ENCODE assay signal across 10 cellular contexts in genomic region chr16:51971184-51971583, GRCh38.
DNase-seq lines count a peak whose midpoint lies in the region; ATAC-seq and TF ChIP-seq lines count a peak whose summit lies in the region.
"Had no signal": no experiment of that assay in that cellular context is flagged by ENCODE, and none has a peak within 500 bp of the region (broad histone marks: within the 10 kb centered on the region; RNA-seq: fewer than 3 reads in every experiment).

No MANE protein-coding gene starts in this region.

- H3K79me2 ChIP-seq in OCI-LY7 (ENCODE audit: insufficient read depth, low read depth, low read length), result no peaks in the 10 kb centered on the region

- no TSS peak for BruUV-seq in OCI-LY7 (replicated peaks; lab: Mats Ljungman, UMichigan)

- POLR2A ChIA-PET in OCI-LY7 (lab: Charles Lee), result interaction anchor here (0.6 kb wide), 1 partner anchor 142 kb away, joined by 4 read pairs; no protein-coding TSS in a partner anchor
- POLR2A ChIA-PET in naive thymus-derived CD8-positive, alpha-beta T cell (lab: Charles Lee), result no interaction called here

- intact Hi-C loops in OCI-LY7 (cut with micrococcal nuclease; ENCODE audit: unreplicated experiment), result no loop called here

- DNase-seq in OCI-LY7 (ENCODE audit: low spot score) (peak; percentile 1), fibroblast of peridontal ligament (ENCODE audit: extremely low read depth) (peak; percentile 19), T-helper 9 cell (no peak)
- DNase-seq in naive thymus-derived CD8-positive, alpha-beta T cell, result no peak
- DNase-seq: cortex of kidney, NCI-H187 had no signal

- no peaks in the 10 kb centered on the region for H3K36me3 ChIP-seq in OCI-LY7 (ENCODE audit: insufficient read depth, low read length)

- H3K27ac ChIP-seq in 22Rv1, result no peak overlapping the region
- H3K27ac ChIP-seq in OCI-LY7 (ENCODE audit: low read depth, low read length, poor library complexity, severe bottlenecking), result no peak overlapping the region

- no peak overlapping the region for H3K4me3 Mint-ChIP-seq in naive thymus-derived CD8-positive, alpha-beta T cell

- no peaks in the 10 kb centered on the region for H3K4me1 ChIP-seq in OCI-LY7 (ENCODE audit: insufficient read depth, low read length, poor library complexity, severe bottlenecking)

- no peak overlapping the region for H2AFZ ChIP-seq in OCI-LY7 (ENCODE audit: low read length)

- H3K27ac Mint-ChIP-seq in naive thymus-derived CD8-positive, alpha-beta T cell, result no peak overlapping the region

- H3K4me1 Mint-ChIP-seq in naive thymus-derived CD8-positive, alpha-beta T cell, result no peaks in the 10 kb centered on the region

- H3K4me2 ChIP-seq in OCI-LY7 (ENCODE audit: low read length), result no peak overlapping the region

- CTCF ChIA-PET in OCI-LY7 (lab: Charles Lee; ENCODE audit: unreplicated experiment), result interaction anchor here (1.1 kb wide), 1 partner anchor 18 kb away, joined by 3 read pairs; no protein-coding TSS in a partner anchor

- H3K9me2 ChIP-seq in OCI-LY7 (ENCODE audit: insufficient read depth, low read length), result no peaks in the 10 kb centered on the region

- no peaks in the 10 kb centered on the region for H3K36me3 Mint-ChIP-seq in naive thymus-derived CD8-positive, alpha-beta T cell

- peak; percentile 73 for TF ChIP-seq CTCF in 22Rv1 (IDR thresholded peaks at IDR 0.05)
- TF ChIP-seq CTCF in GM12875 (IDR thresholded peaks at IDR 0.05; ENCODE audit: borderline replicate concordance, insufficient read depth, low read depth, low read length), result 0 out of 2 replicates have a peak, but pooled peaks have one; percentile 5
- peak; percentile 60 for TF ChIP-seq CTCF in OCI-LY7 (conservative IDR thresholded peaks at IDR 0.05; ENCODE audit: low read length)

- H3K9me3 Mint-ChIP-seq in naive thymus-derived CD8-positive, alpha-beta T cell, result peaks cover 0 to 7% (median 4%) of the 10 kb centered on the region in 9 donors

- ATAC-seq in HG03342 (IDR thresholded peaks at IDR 0.05; ENCODE audit: unreplicated experiment) (no peak), HG03378 (IDR thresholded peaks at IDR 0.05; ENCODE audit: unreplicated experiment) (no peak)
- no peak for ATAC-seq in naive thymus-derived CD8-positive, alpha-beta T cell

- H3K4me3 ChIP-seq in GM12875 (ENCODE audit: low read depth, low read length), result no peak overlapping the region
- H3K4me3 ChIP-seq in OCI-LY7 (ENCODE audit: low read depth, low read length, poor library complexity, severe bottlenecking), result no peak overlapping the region

- no peaks in the 10 kb centered on the region for H3K27me3 Mint-ChIP-seq in naive thymus-derived CD8-positive, alpha-beta T cell

- H3K9me3 ChIP-seq in OCI-LY7 (ENCODE audit: low read length), result no peaks in the 10 kb centered on the region

- H4K20me1 ChIP-seq in OCI-LY7 (ENCODE audit: insufficient read depth, low read length), result no peaks in the 10 kb centered on the region

Comparison
In these comparisons a context has a peak if more than half of its experiments do, and no peak if none do; other contexts are left out.
1. CTCF ChIP-seq: peak in every context shown above with its lines; median percentile 73 in 22Rv1; 60 in OCI-LY7; 5 in GM12875.
2. DNase-seq: peak in OCI-LY7 (single experiment) and fibroblast of peridontal ligament (single experiment); none in T-helper 9 cell (single experiment) and naive thymus-derived CD8-positive, alpha-beta T cell (0 of 10).